In genomic region chr1:86948212-86948611, GRCh38 we compare ENCODE assay signal across 12 cellular contexts.
"Had no signal": no experiment of that assay in that cellular context is flagged by ENCODE, and none has a peak within 500 bp of the region (broad histone marks: within the 10 kb centered on the region; RNA-seq: fewer than 3 reads in every experiment).

No MANE protein-coding gene starts in this region.

- ATAC-seq: activated T-helper 17 cell treated with anti-CD3 and anti-CD28 coated beads, Interleukin-2, amount 50 U/mL, for 72 hours; right lobe of liver had no signal

- DNase-seq: activated CD4-positive, alpha-beta T cell treated with anti-CD3 and anti-CD28 coated beads, Interleukin-2, amount 50 U/mL, for 1 hour; activated naive CD4-positive, alpha-beta T cell treated with anti-CD3 and anti-CD28 coated beads for 36 hours; activated T-cell treated with anti-CD3 and anti-CD28 coated beads for 4 hours; erythroblast; glutamatergic neuron; islet precursor cell; naive B cell; right lobe of liver; stimulated activated CD4-positive, alpha-beta T cell treated with anti-CD3 and anti-CD28 coated beads, Interleukin-2, amount 100 ng/mL, for 24 hours; stimulated activated naive CD4-positive, alpha-beta T cell treated with Interleukin-2 at 50 U/mL for 16 hours had no signal

- H3K9me3 Mint-ChIP-seq: activated naive CD4-positive, alpha-beta T cell treated with anti-CD3 and anti-CD28 coated beads for 36 hours; activated T-helper 17 cell treated with anti-CD3 and anti-CD28 coated beads, Interleukin-2, amount 50 U/mL, for 72 hours; dendritic cell treated with granulocyte-macrophage colony-stimulating factor and Interleukin-4, amounts not matched to agents 40 ng/mL and 50 ng/mL, for 4 days; naive B cell had no signal

- H3K27me3 Mint-ChIP-seq: activated T-helper 17 cell treated with anti-CD3 and anti-CD28 coated beads, Interleukin-2, amount 50 U/mL, for 72 hours; dendritic cell treated with granulocyte-macrophage colony-stimulating factor and Interleukin-4, amounts not matched to agents 40 ng/mL and 50 ng/mL, for 4 days; naive B cell had no signal

- H3K4me3 Mint-ChIP-seq: activated naive CD4-positive, alpha-beta T cell treated with anti-CD3 and anti-CD28 coated beads for 36 hours; activated T-helper 17 cell treated with anti-CD3 and anti-CD28 coated beads, Interleukin-2, amount 50 U/mL, for 72 hours; dendritic cell treated with granulocyte-macrophage colony-stimulating factor and Interleukin-4, amounts not matched to agents 40 ng/mL and 50 ng/mL, for 4 days; naive B cell had no signal

- H3K27me3 ChIP-seq: right lobe of liver had no signal

- H3K36me3 ChIP-seq: right lobe of liver had no signal

- H3K27ac Mint-ChIP-seq: activated naive CD4-positive, alpha-beta T cell treated with anti-CD3 and anti-CD28 coated beads for 36 hours; activated T-helper 17 cell treated with anti-CD3 and anti-CD28 coated beads, Interleukin-2, amount 50 U/mL, for 72 hours; dendritic cell treated with granulocyte-macrophage colony-stimulating factor and Interleukin-4, amounts not matched to agents 40 ng/mL and 50 ng/mL, for 4 days had no signal

- H3K36me3 Mint-ChIP-seq: naive B cell had no signal

- H3K4me3 ChIP-seq: right lobe of liver had no signal

- H3K9me3 ChIP-seq: right lobe of liver had no signal

- H3K27ac ChIP-seq: right lobe of liver had no signal
